In genomic region chr4:2154215-2154614, GRCh38 we compare ENCODE assay signal across 25 cellular contexts.
DNase-seq lines count a peak whose midpoint lies in the region; ATAC-seq, FAIRE-seq and TF ChIP-seq lines count a peak whose summit lies in the region.
"Had no signal": no experiment of that assay in that cellular context is flagged by ENCODE, and none has a peak within 500 bp of the region (broad histone marks: within the 10 kb centered on the region; RNA-seq: fewer than 3 reads in every experiment).

No MANE protein-coding gene starts in this region.

- intact Hi-C loops in K562 (cut with micrococcal nuclease) = no loop called here

- peaks cover 0 to 12% of the 10 kb centered on the region in 2 experiments; a peak in 3 of 5 replicates for H3K27me3 ChIP-seq in K562 (ENCODE audit: control insufficient read depth in 2 of 2, insufficient read depth in 2 of 2, low read length in 2 of 2)
- H3K27me3 ChIP-seq: BLaER1 treated with 17β-estradiol and CSF1 and Interleukin-3, amounts not matched to agents 10 nM and 100 nM had no signal

- ATAC-seq in K562 (no peak), GM21786 (IDR thresholded peaks at IDR 0.05; ENCODE audit: unreplicated experiment) (no peak), HG02571 (IDR thresholded peaks at IDR 0.05; ENCODE audit: unreplicated experiment) (no peak)
- ATAC-seq: A549 had no signal

- in situ Hi-C loops in K562 (cut with MboI) = no loop called here

- no peak for TF ChIP-seq POLR2A in K562 (conservative IDR thresholded peaks at IDR 0.05)

- POLR2A ChIA-PET in K562 (lab: Yijun Ruan, JAX) = no interaction called here

- H3K9ac ChIP-seq in K562 (ENCODE audit: insufficient read depth in 1 of 2, low read depth in 2 of 2, low read length in 2 of 2) = no peak overlapping the region
- H3K9ac ChIP-seq: BLaER1 treated with 17β-estradiol and CSF1 and Interleukin-3, amounts not matched to agents 10 nM and 100 nM had no signal

- 9% methylated on average over 2 of the region's 2 CpGs for WGBS in K562 (ENCODE audit: insufficient coverage, low coverage, missing lambda C conversion rate)

- CTCF ChIA-PET in K562 (lab: Yijun Ruan, JAX; ENCODE audit: low intra/inter-chr PET ratio) = no interaction called here

- H3K4me1 ChIP-seq in K562 (replicated peaks in 1 of 2; ENCODE audit: control insufficient read depth in 2 of 2, insufficient read depth in 2 of 2, low read length in 2 of 2) = no peaks in the 10 kb centered on the region
- H3K4me1 ChIP-seq: A549, BE2C, HAP-1 had no signal

- no peak for TF ChIP-seq RAD21 in K562 (CRISPR knock-in tag; conservative IDR thresholded peaks at IDR 0.05 in 1 of 2, IDR thresholded peaks at IDR 0.05 in 1 of 2)

- H2AFZ ChIP-seq in K562 (ENCODE audit: low read depth, low read length) = no peak overlapping the region

- no peaks in the 10 kb centered on the region; the same call in 1 of the 2 replicates for H3K9me3 ChIP-seq in K562 (replicated peaks; ENCODE audit: control insufficient read depth, insufficient read depth, low read depth, low read length)
- H3K9me3 ChIP-seq: A549, BE2C, HAP-1 had no signal

- no peak for TF ChIP-seq EP300 in K562 (IDR thresholded peaks at IDR 0.05; ENCODE audit: low read length)

- no peak overlapping the region for H3K4me2 ChIP-seq in K562 (ENCODE audit: insufficient read depth, low read length)
- H3K4me2 ChIP-seq: A549; BLaER1 treated with 17β-estradiol and CSF1 and Interleukin-3, amounts not matched to agents 10 nM and 100 nM had no signal

- H3K4me3 ChIP-seq in K562 = no peak overlapping the region
- no peak overlapping the region for H3K4me3 ChIP-seq in fibroblast of mammary gland (ENCODE audit: control insufficient read depth, low read depth, low read length)
- no peak overlapping the region for H3K4me3 ChIP-seq in skeletal muscle cell (ENCODE audit: low read depth, low read length)
- H3K4me3 ChIP-seq: A549; BLaER1 treated with 17β-estradiol and CSF1 and Interleukin-3, amounts not matched to agents 10 nM and 100 nM; HAP-1 had no signal

- H3K9me1 ChIP-seq in K562 (ENCODE audit: control insufficient read depth, insufficient read depth, low read length) = no peaks in the 10 kb centered on the region

- no peak for FAIRE-seq in K562 (lab: Jason Lieb, UNC)
- FAIRE-seq: A549, D721Med, GM12891, GM18507, H54 had no signal

- DNase-seq in EH (ENCODE audit: low read depth) (peak; percentile 17), K562 (ENCODE audit: extremely low read depth in 1 of 4, low spot score in 3 of 4) (no peak), fibroblast of mammary gland (ENCODE audit: low read depth) (peak; percentile 3), skeletal muscle cell (ENCODE audit: low read depth) (peak; percentile 4)
- DNase-seq in effector CD4-positive, alpha-beta T cell = no peak
- DNase-seq: 8988T; ACHN; AML-193; BE2C; CD4-positive, alpha-beta T cell; CD8-positive, alpha-beta memory T cell; DMS 273 treated with DMSO at 0.1 percent for 48 hours; DMS79; GF-D8; GOT3; HFFc6 had no signal

- BruUV-seq in K562 (replicated peaks; lab: Mats Ljungman, UMichigan) = no TSS peak

- H3K79me2 ChIP-seq in K562 (ENCODE audit: control insufficient read depth, insufficient read depth, low read length) = no peaks in the 10 kb centered on the region

- H4K20me1 ChIP-seq in K562 (replicated peaks; ENCODE audit: control insufficient read depth, insufficient read depth, low read length) = no peaks in the 10 kb centered on the region
- H4K20me1 ChIP-seq: BLaER1 treated with 17β-estradiol and CSF1 and Interleukin-3, amounts not matched to agents 10 nM and 100 nM had no signal

- no peak overlapping the region for H3K27ac ChIP-seq in K562 (ENCODE audit: extremely low read depth, low read depth, low read length)
- H3K27ac ChIP-seq: A549; BLaER1 treated with 17β-estradiol and CSF1 and Interleukin-3, amounts not matched to agents 10 nM and 100 nM had no signal

- H3K36me3 ChIP-seq in K562 (ENCODE audit: control insufficient read depth, insufficient read depth, low read length) = no peaks in the 10 kb centered on the region
- H3K36me3 ChIP-seq: BE2C; BLaER1 treated with 17β-estradiol and CSF1 and Interleukin-3, amounts not matched to agents 10 nM and 100 nM; HAP-1 had no signal

- TF ChIP-seq CTCF in K562 (IDR thresholded peaks at IDR 0.05 in 2 of 3, conservative IDR thresholded peaks at IDR 0.05 in 1 of 3; ENCODE audit: insufficient read depth in 2 of 3, low read depth in 1 of 3, low read length in 3 of 3) = no peak
- TF ChIP-seq CTCF in fibroblast of mammary gland (conservative IDR thresholded peaks at IDR 0.05; ENCODE audit: control insufficient read depth, insufficient read depth, low read depth, low read length) = no peak

TF ChIP-seq in K562, 482 proteins besides CTCF, POLR2A, EP300 and RAD21:
- TF ChIP-seq TRIM28 (IDR thresholded peaks at IDR 0.05) (0 out of 2 replicates have a peak, but pooled peaks have one; percentile 22), ZBTB43 (CRISPR knock-in tag; IDR thresholded peaks at IDR 0.05) (no peak), AFF1 (IDR thresholded peaks at IDR 0.05; ENCODE audit: low read depth in 1 of 2, partially characterized antibody in 2 of 2) (peak in 1 of 2 experiments; percentile 99)

Comparison
In these comparisons a context has a peak if more than half of its experiments do, and no peak if none do; other contexts are left out.
1. DNase-seq: peak in EH (single experiment), fibroblast of mammary gland (single experiment) and skeletal muscle cell (single experiment); none in K562 (0 of 4) and effector CD4-positive, alpha-beta T cell (single experiment).